Comparison of ENCODE assay signal across 8 cellular contexts in genomic region chr4:54089875-54090274, GRCh38.
"Had no signal": no experiment of that assay in that cellular context is flagged by ENCODE, and none has a peak within 500 bp of the region (broad histone marks: within the 10 kb centered on the region; RNA-seq: fewer than 3 reads in every experiment).

No MANE protein-coding gene starts in this region.

- H3K9me3 ChIP-seq: HAP-1 had no signal

- H3K36me3 ChIP-seq: HAP-1 had no signal

- H3K4me3 ChIP-seq: GM23248, GM23338, HAP-1 had no signal

- DNase-seq: GM23248, GOT3, H7, H9, HCEC 1CT, HFFc6 had no signal

- H3K27ac ChIP-seq: GM23248 had no signal
